ENCODE assay signal across 22 cellular contexts in genomic region chr13:33934936-33935510, GRCh38.
"Had no signal": no experiment of that assay in that cellular context is flagged by ENCODE, and none has a peak within 500 bp of the region (broad histone marks: within the 10 kb centered on the region; RNA-seq: fewer than 3 reads in every experiment).

No MANE protein-coding gene starts in this region.

- H3K79me2 ChIP-seq: hepatocyte had no signal

- H3K27me3 ChIP-seq: dorsolateral prefrontal cortex, esophagus muscularis mucosa, hepatocyte, neural progenitor cell, pancreas, suprapubic skin, thyroid gland, upper lobe of left lung, uterus had no signal

- H3K4me2 ChIP-seq: hepatocyte, neural progenitor cell had no signal

- H3K4me3 ChIP-seq: coronary artery, dorsolateral prefrontal cortex, esophagus muscularis mucosa, hepatocyte, mucosa of descending colon, neural progenitor cell, pancreas, suprapubic skin, thyroid gland, upper lobe of left lung, uterus had no signal

- DNase-seq: dorsolateral prefrontal cortex; effector CD8-positive, alpha-beta T cell; foreskin melanocyte; head of caudate nucleus; mucosa of descending colon; naive thymus-derived CD8-positive, alpha-beta T cell; nucleus accumbens; pancreas; right cardiac atrium; small intestine; stimulated activated CD4-positive, alpha-beta T cell treated with anti-CD3 and anti-CD28 coated beads, Interleukin-4, amount 100 ng/mL, for 1 hour; stimulated activated CD8-positive, alpha-beta memory T cell treated with anti-CD3 and anti-CD28 coated beads, Interleukin-4, amount 100 ng/mL, for 48 hours; stimulated activated naive CD8-positive, alpha-beta T cell treated with anti-CD3 and anti-CD28 coated beads, Interleukin-15, Interleukin-2, amounts not matched to agents 100 U/mL and 50 U/mL, for 24 hours; thyroid gland; upper lobe of left lung; uterus had no signal

- H2AFZ ChIP-seq: hepatocyte, neural progenitor cell had no signal

- H3K36me3 ChIP-seq: esophagus muscularis mucosa, pancreas, suprapubic skin, thyroid gland, upper lobe of left lung, uterus had no signal

- H3K9me3 ChIP-seq: esophagus muscularis mucosa, mucosa of descending colon, pancreas, suprapubic skin, thyroid gland, upper lobe of left lung, uterus had no signal

- H3K4me1 ChIP-seq: uterus had no signal

- H3K9ac ChIP-seq: neural progenitor cell had no signal

- H3K27ac ChIP-seq: coronary artery, dorsolateral prefrontal cortex, epithelial cell of prostate, esophagus muscularis mucosa, hepatocyte, neural progenitor cell, pancreas, suprapubic skin, thyroid gland, upper lobe of left lung, uterus had no signal
